In genomic region chr7:72307566-72307965, GRCh38 we compare ENCODE assay signal across 17 cellular contexts.
DNase-seq lines count a peak whose midpoint lies in the region; ATAC-seq and TF ChIP-seq lines count a peak whose summit lies in the region.
"Had no signal": no experiment of that assay in that cellular context is flagged by ENCODE, and none has a peak within 500 bp of the region (broad histone marks: within the 10 kb centered on the region; RNA-seq: fewer than 3 reads in every experiment).

No MANE protein-coding gene starts in this region.

- H3K4me2 ChIP-seq in GM23338 = 0 out of 2 replicates have a peak overlapping the region, but pooled peaks have one; percentile 8
- no peak overlapping the region for H3K4me2 ChIP-seq in GM23248 (ENCODE audit: unreplicated experiment)

- H3K4me3 ChIP-seq in GM23338 = no peak overlapping the region
- H3K4me3 ChIP-seq in GM23248 = no peak overlapping the region
- H3K4me3 ChIP-seq: GM12878 had no signal

- H3K4me3 Mint-ChIP-seq in GM23338 (no peak overlapping the region), glutamatergic neuron (ENCODE audit: unreplicated experiment) (no peak overlapping the region)
- H3K4me3 Mint-ChIP-seq: CD4-positive, alpha-beta T cell; HFFc6 had no signal

- H3K4me1 ChIP-seq in GM23338 (ENCODE audit: insufficient read depth) (peaks cover 38% of the 10 kb centered on the region), GM23248 (ENCODE audit: insufficient read depth) (no peaks in the 10 kb centered on the region)
- H3K4me1 ChIP-seq: Caco-2 had no signal

- 43 to 47% methylated on average over 9 of the region's 9 CpGs for WGBS in GM23248 (ENCODE audit: low coverage in 1 of 2, low lambda C conversion rate in 2 of 2, missing lambda C conversion rate in 2 of 2), 2 experiments

- H4K20me1 ChIP-seq in GM23338 (replicated peaks; ENCODE audit: insufficient read depth) (no peaks in the 10 kb centered on the region; the same call in 1 of the 2 replicates), GM23248 (ENCODE audit: insufficient read depth) (no peaks in the 10 kb centered on the region)

- no peaks in the 10 kb centered on the region for H3F3A ChIP-seq in GM23338 (replicated peaks; ENCODE audit: low read depth)
- H3F3A ChIP-seq in GM23248 (ENCODE audit: insufficient read depth) = no peaks in the 10 kb centered on the region

- H3K36me3 Mint-ChIP-seq in GM23338 (ENCODE audit: low read depth) (no peaks in the 10 kb centered on the region), glutamatergic neuron (ENCODE audit: unreplicated experiment) (no peaks in the 10 kb centered on the region)

- H3K9me3 ChIP-seq in GM23248 (ENCODE audit: low read depth) = no peaks in the 10 kb centered on the region
- H3K9me3 ChIP-seq: Caco-2 had no signal

- H2AFZ ChIP-seq in GM23338 (no peak overlapping the region), GM23248 (no peak overlapping the region)

- H3K9ac ChIP-seq in GM23248 = no peak overlapping the region

- peak overlapping the region; percentile 44; the same call in 1 of the 2 replicates for H3K27ac Mint-ChIP-seq in GM23338
- peak overlapping the region; percentile 62 for H3K27ac Mint-ChIP-seq in glutamatergic neuron (ENCODE audit: unreplicated experiment)
- H3K27ac Mint-ChIP-seq: CD4-positive, alpha-beta T cell; HFFc6 had no signal

- H3K27ac ChIP-seq in GM23338 (ENCODE audit: low read depth) = no peak overlapping the region
- no peak overlapping the region for H3K27ac ChIP-seq in GM23248
- H3K27ac ChIP-seq: C4-2B had no signal

- no peak for DNase-seq in GM23338 (ENCODE audit: low spot score)
- peak; percentile 25 for DNase-seq in glutamatergic neuron
- DNase-seq in pons (ENCODE audit: low spot score) = peak; percentile 72
- no peak for DNase-seq in GM23248
- no peak for DNase-seq in OCI-M1 (lab: John Stamatoyannopoulos, UW)
- DNase-seq: ACHN; Caco-2; CD4-positive, alpha-beta T cell; DMS153; DMS79; H7; HFFc6; KG1 had no signal

- no peaks in the 10 kb centered on the region for H3K9me3 Mint-ChIP-seq in GM23338
- H3K9me3 Mint-ChIP-seq in glutamatergic neuron (ENCODE audit: unreplicated experiment) = peaks cover 2% of the 10 kb centered on the region
- H3K9me3 Mint-ChIP-seq: CD4-positive, alpha-beta T cell had no signal

- H3K36me3 ChIP-seq in GM23338 (ENCODE audit: insufficient read depth) (no peaks in the 10 kb centered on the region), GM23248 (ENCODE audit: low read depth) (no peaks in the 10 kb centered on the region)

- H3K4me1 Mint-ChIP-seq in GM23338 = peaks cover 40% of the 10 kb centered on the region
- H3K4me1 Mint-ChIP-seq in glutamatergic neuron (ENCODE audit: low read depth, unreplicated experiment) = peaks cover 10% of the 10 kb centered on the region

- H3K27me3 Mint-ChIP-seq in GM23338 (ENCODE audit: insufficient read depth, low read depth, poor library complexity) (peaks cover 7% of the 10 kb centered on the region), glutamatergic neuron (ENCODE audit: unreplicated experiment) (no peaks in the 10 kb centered on the region)
- H3K27me3 Mint-ChIP-seq: CD4-positive, alpha-beta T cell had no signal

- H3K9me2 ChIP-seq in GM23338 (ENCODE audit: insufficient read depth) (no peaks in the 10 kb centered on the region), GM23248 (ENCODE audit: insufficient read depth) (no peaks in the 10 kb centered on the region)

- in situ Hi-C loops in GM23248 (cut with MboI) = no loop called here

- H3K79me2 ChIP-seq in GM23338 (replicated peaks; ENCODE audit: insufficient read depth) = peaks cover 65% of the 10 kb centered on the region
- H3K79me2 ChIP-seq in GM23248 (ENCODE audit: insufficient read depth) = no peaks in the 10 kb centered on the region

- no peak for TF ChIP-seq CTCF in GM23338 (conservative IDR thresholded peaks at IDR 0.05; ENCODE audit: low read depth in 2 of 2)
- TF ChIP-seq CTCF in glutamatergic neuron (IDR thresholded peaks at IDR 0.05; ENCODE audit: partially characterized antibody, unreplicated experiment) = no peak

- H3K27me3 ChIP-seq in GM23338 (ENCODE audit: insufficient read depth) (no peaks in the 10 kb centered on the region), GM23248 (replicated peaks; ENCODE audit: insufficient read depth) (no peaks in the 10 kb centered on the region)

- ATAC-seq in GM23338 = no peak
- no peak for ATAC-seq in HG02759 (IDR thresholded peaks at IDR 0.05; ENCODE audit: unreplicated experiment)
- ATAC-seq: GM12878, HCT116 had no signal

TF ChIP-seq in GM23338, 12 proteins besides CTCF, POLR2A, EP300 and RAD21 (continues in another document):
- TF ChIP-seq REST (IDR thresholded peaks at IDR 0.05; ENCODE audit: unreplicated experiment) (no peak), JUNB (IDR thresholded peaks at IDR 0.05; ENCODE audit: unreplicated experiment) (no peak), POLR2AphosphoS5 (IDR thresholded peaks at IDR 0.05; ENCODE audit: low read depth) (no peak)

Comparison
In these comparisons a context has a peak if more than half of its experiments do, and no peak if none do; other contexts are left out.
1. DNase-seq: peak in glutamatergic neuron (single experiment) and pons (single experiment); none in GM23338 (single experiment), GM23248 (single experiment) and OCI-M1 (single experiment).